13 cellular contexts compared by ENCODE assay signal in genomic region chr21:44427241-44428120, GRCh38. TPM values are rescaled to one million over a fixed set of nuclear protein-coding genes. Genes with fewer than 3 reads are reported as not detected.
DNase-seq lines count a peak whose midpoint lies in the region; ATAC-seq, FAIRE-seq and TF ChIP-seq lines count a peak whose summit lies in the region.
"Had no signal": no experiment of that assay in that cellular context is flagged by ENCODE, and none has a peak within 500 bp of the region (broad histone marks: within the 10 kb centered on the region; RNA-seq: fewer than 3 reads in every experiment).

No MANE protein-coding gene starts in this region.

- no peaks in the 10 kb centered on the region for H3K4me1 ChIP-seq in left ventricle myocardium inferior
- H3K4me1 ChIP-seq in right atrium auricular region = no peaks in the 10 kb centered on the region
- H3K4me1 ChIP-seq: esophagus squamous epithelium, HAP-1, vagina had no signal

- peak; percentile 11 for DNase-seq in left ventricle myocardium inferior
- no peak for DNase-seq in right atrium auricular region (ENCODE audit: low spot score)
- DNase-seq in NCI-H748 treated with DMSO at 0.1 percent for 48 hours (lab: John Stamatoyannopoulos, UW) = peak; percentile 13
- DNase-seq in islet precursor cell = peak; percentile 36
- no peak for DNase-seq in HTR-8/SVneo (ENCODE audit: insufficient read length, low spot score)
- no peak for DNase-seq in HPDE6-E6E7 (ENCODE audit: extremely low spot score)
- no peak for DNase-seq in stimulated activated CD4-positive, alpha-beta T cell treated with anti-CD3 and anti-CD28 coated beads, Interleukin-12 subunit alpha, Interleukin-12 subunit beta, amount 100 ng/mL, for 4 hours
- DNase-seq: esophagus squamous epithelium had no signal

- H3K4me3 ChIP-seq in left ventricle myocardium inferior = no peak overlapping the region
- H3K4me3 ChIP-seq in right atrium auricular region = no peak overlapping the region
- H3K4me3 ChIP-seq: esophagus squamous epithelium, HAP-1, vagina had no signal

- H3K27ac ChIP-seq in left ventricle myocardium inferior (replicated peaks) (no peak overlapping the region), right atrium auricular region (no peak overlapping the region)
- H3K27ac ChIP-seq: esophagus squamous epithelium, KMS-11, vagina had no signal

- H3K36me3 ChIP-seq in left ventricle myocardium inferior (no peaks in the 10 kb centered on the region), right atrium auricular region (no peaks in the 10 kb centered on the region)
- H3K36me3 ChIP-seq: esophagus squamous epithelium, HAP-1, vagina had no signal

- intact Hi-C loops in left ventricle myocardium inferior (cut with micrococcal nuclease) = no loop called here

- H3K27me3 ChIP-seq in left ventricle myocardium inferior (ENCODE audit: low read depth) (peaks cover 25% of the 10 kb centered on the region), right atrium auricular region (no peaks in the 10 kb centered on the region)
- H3K27me3 ChIP-seq: vagina had no signal

- peaks cover 29% of the 10 kb centered on the region for H3K9me3 ChIP-seq in left ventricle myocardium inferior (replicated peaks)
- H3K9me3 ChIP-seq in right atrium auricular region = peaks cover 0 to 11% of the 10 kb centered on the region in 2 donors

- no peak for FAIRE-seq in HTR-8/SVneo (lab: Jason Lieb, UNC)
- FAIRE-seq: bronchial epithelial cell had no signal

- ATAC-seq in GM18519 (IDR thresholded peaks at IDR 0.05; ENCODE audit: low FRiP score, unreplicated experiment) = no peak

- no peak for TF ChIP-seq CTCF in left ventricle myocardium inferior (IDR thresholded peaks at IDR 0.05; ENCODE audit: borderline replicate concordance)
- no peak for TF ChIP-seq CTCF in right atrium auricular region (IDR thresholded peaks at IDR 0.05)

RNA-seq across cellular contexts. Expression of gene LRRC3, which starts 27.8 kb away (rescaled TPM):
- 1.8 TPM for total RNA-seq in left ventricle myocardium inferior
- 1 to 10 TPM; 1.1 to 1.7 TPM for total RNA-seq in right atrium auricular region

Comparison
In these comparisons a context has a peak if more than half of its experiments do, and no peak if none do; other contexts are left out.
1. DNase-seq: peak in left ventricle myocardium inferior (single experiment), NCI-H748 treated with DMSO at 0.1 percent for 48 hours (single experiment) and islet precursor cell (single experiment); none in right atrium auricular region (single experiment), HTR-8/SVneo (single experiment), HPDE6-E6E7 (single experiment) and stimulated activated CD4-positive, alpha-beta T cell treated with anti-CD3 and anti-CD28 coated beads, Interleukin-12 subunit alpha, Interleukin-12 subunit beta, amount 100 ng/mL, for 4 hours (single experiment).